ENCODE assay signal across 9 cellular contexts in genomic region chr11:613369-613968, GRCh38. TPM values are rescaled to one million over a fixed set of nuclear protein-coding genes. Genes with fewer than 3 reads are reported as not detected.
DNase-seq lines count a peak whose midpoint lies in the region; ATAC-seq, FAIRE-seq and TF ChIP-seq lines count a peak whose summit lies in the region.
"Had no signal": no experiment of that assay in that cellular context is flagged by ENCODE, and none has a peak within 500 bp of the region (broad histone marks: within the 10 kb centered on the region; RNA-seq: fewer than 3 reads in every experiment).

No MANE protein-coding gene starts in this region.

- TF ChIP-seq RAD21 in GM12878 (IDR thresholded peaks at IDR 0.05; ENCODE audit: insufficient read depth, low read depth, low read length), result no peak

- TF ChIP-seq CTCF in BE2C (IDR thresholded peaks at IDR 0.05; ENCODE audit: low read depth, low read length), result no peak
- TF ChIP-seq CTCF in GM12878 (IDR thresholded peaks at IDR 0.05 in 2 of 3, conservative IDR thresholded peaks at IDR 0.05 in 1 of 3; ENCODE audit: control insufficient read depth in 2 of 3, extremely low read depth in 1 of 3, insufficient read depth in 1 of 3, low read depth in 3 of 3, low read length in 3 of 3), result no peak

- H4K20me1 ChIP-seq in GM12878 (ENCODE audit: control insufficient read depth, insufficient read depth), result peaks cover 11% of the 10 kb centered on the region

- H3K79me2 ChIP-seq in GM12878 (ENCODE audit: control insufficient read depth, insufficient read depth, low read length), result peaks cover 26% of the 10 kb centered on the region

- H3K9ac ChIP-seq in HUES48 (ENCODE audit: low read depth, low read length) (no peak overlapping the region), GM12878 (ENCODE audit: control insufficient read depth, insufficient read depth, low read length) (peak overlapping the region; percentile 91)

- 50% methylated on average over 27 of the region's 36 CpGs for WGBS in GM12878 (ENCODE audit: insufficient coverage, insufficient replicate concordance, low lambda C conversion rate, missing lambda C conversion rate)

- H2AFZ ChIP-seq in GM12878 (ENCODE audit: control insufficient read depth, low read depth, low read length), result no peak overlapping the region

- peak; percentile 84 for DNase-seq in BE2C
- peak; percentile 84 for DNase-seq in T-helper 22 cell (ENCODE audit: low read depth)
- no peak for DNase-seq in GM12878 (ENCODE audit: low read depth, low spot score)
- peak; percentile 80 to 94 for DNase-seq in left colon
- DNase-seq in stimulated activated CD8-positive, alpha-beta memory T cell treated with anti-CD3 and anti-CD28 coated beads, Interleukin-15, amount 100 ng/mL, for 1 hour (ENCODE audit: low read depth), result peak; percentile 62
- DNase-seq in cortex of kidney (lab: John Stamatoyannopoulos, UW), result no peak

- in situ Hi-C loops in GM12878 (cut with MboI), result no loop called here

- no peak for FAIRE-seq in GM12878 (lab: Jason Lieb, UNC)

- ATAC-seq in GM12878 (peak; percentile 24), left colon (peak; percentile 48), HG03159 (IDR thresholded peaks at IDR 0.05; ENCODE audit: unreplicated experiment) (no peak)

- no TSS peak for BruUV-seq in GM12878 (replicated peaks; lab: Mats Ljungman, UMichigan)

- H3K27ac ChIP-seq in HUES48 (ENCODE audit: low read depth, low read length), result peak overlapping the region; percentile 40
- peak overlapping the region; percentile 100 for H3K27ac ChIP-seq in GM12878 (ENCODE audit: control insufficient read depth, insufficient read depth)

- POLR2A ChIA-PET in GM12878 (lab: Charles Lee), result interaction anchor here (0.9 to 1.4 kb wide), 5 partner anchors 37 to 164 kb away, joined by 3 to 4 read pairs (median 3); partner anchors contain the start of genes HRAS and PHRF1

- TF ChIP-seq POLR2A in GM12878 (IDR thresholded peaks at IDR 0.05; ENCODE audit: low read depth, low read length), result peak; percentile 65

- RAD21 ChIA-PET in GM12878 (lab: Charles Lee; ENCODE audit: unreplicated experiment), result interaction anchor here (0.9 to 1.5 kb wide), 5 partner anchors 38 to 113 kb away, joined by 3 to 5 read pairs (median 4); partner anchors contain the start of genes HRAS and PHRF1

- peak overlapping the region; percentile 99 for H3K4me2 ChIP-seq in GM12878 (ENCODE audit: control insufficient read depth, insufficient read depth)

- SMC1A ChIA-PET in GM12878 (lab: Charles Lee; ENCODE audit: uncharacterized antibody, unreplicated experiment), result interaction anchor here (0.8 kb wide), 1 partner anchor 37 kb away, joined by 3 read pairs; the partner anchor contains the start of gene PHRF1

- H3K9me3 ChIP-seq in BE2C (no peaks in the 10 kb centered on the region), HUES48 (ENCODE audit: control insufficient read depth, insufficient read depth, low read length) (no peaks in the 10 kb centered on the region), GM12878 (replicated peaks; ENCODE audit: control insufficient read depth, insufficient read depth, low read length) (no peaks in the 10 kb centered on the region)

- no peak for TF ChIP-seq EP300 in GM12878 (IDR thresholded peaks at IDR 0.05; ENCODE audit: borderline replicate concordance in 1 of 2, control insufficient read depth in 1 of 2, low read depth in 2 of 2, low read length in 2 of 2)

- H3K36me3 ChIP-seq in BE2C (peaks cover 11% of the 10 kb centered on the region), HUES48 (ENCODE audit: control insufficient read depth, insufficient read depth, low read length) (peaks cover 54% of the 10 kb centered on the region), GM12878 (ENCODE audit: control insufficient read depth in 2 of 2, insufficient read depth in 2 of 2, low read length in 1 of 2) (peaks cover 10 to 45% of the 10 kb centered on the region in 2 experiments; a peak in 3 of 4 replicates)

- H3K27me3 ChIP-seq in BE2C (no peaks in the 10 kb centered on the region), HUES48 (ENCODE audit: control insufficient read depth, insufficient read depth, low read length) (no peaks in the 10 kb centered on the region), GM12878 (replicated peaks in 1 of 2; ENCODE audit: control insufficient read depth in 2 of 2, insufficient read depth in 2 of 2, low read length in 1 of 2) (no peaks in the 10 kb centered on the region)

- CTCF ChIA-PET in GM12878 (lab: Yijun Ruan, JAX), result interaction anchor here (0.6 to 1.4 kb wide), 2 partner anchors 32 to 83 kb away, joined by 3 to 6 read pairs; partner anchors contain the start of gene TMEM80

- H3K4me3 ChIP-seq in BE2C (ENCODE audit: low read depth, low read length) (no peak overlapping the region), HUES48 (ENCODE audit: low read depth, low read length) (no peak overlapping the region), GM12878 (peak overlapping the region; percentile 90)

- intact Hi-C loops in GM12878 (cut with micrococcal nuclease; ENCODE audit: unreplicated experiment), result no loop called here
- intact Hi-C loops in left colon (cut with DNase I, micrococcal nuclease), result no loop called here

- H3K4me1 ChIP-seq in BE2C (peaks cover 11% of the 10 kb centered on the region), HUES48 (ENCODE audit: control insufficient read depth, insufficient read depth, low read length) (no peaks in the 10 kb centered on the region), GM12878 (ENCODE audit: control insufficient read depth, insufficient read depth, low read length) (peaks cover 14% of the 10 kb centered on the region)

RNA-seq across cellular contexts. Expression of gene IRF7, which starts 2.3 kb away (rescaled TPM):
- polyA plus RNA-seq in BE2C (2012; ENCODE audit: insufficient read depth, insufficient read length, low read depth), result 14.4 TPM
- 129 and 153 TPM in 2 replicates for total RNA-seq in GM12878 (2013; cell fraction: nucleolus; rRNA removed)
- total RNA-seq in GM12878 (2014; rRNA removed), result 119 and 141 TPM in 2 replicates
- 24.3 and 24.4 TPM in 2 replicates for total RNA-seq in GM12878 (2014; rRNA removed; fragmentation: Illumina TruSeq; extraction: Trizol)
- total RNA-seq in GM12878 (2021), result 115 and 116 TPM in 2 replicates
- polyA plus RNA-seq in GM12878 (2011; ENCODE audit: low read depth), result 17.8 TPM
- polyA plus RNA-seq in GM12878 (2011; rRNA removed), result 22.0 and 65.3 TPM in 2 replicates
- 83.0 and 157 TPM in 2 replicates for polyA plus RNA-seq in GM12878 (2011; cell fraction: cytosol; rRNA removed)
- polyA plus RNA-seq in GM12878 (2011; cell fraction: nucleus; rRNA removed), result 623 and 683 TPM in 2 replicates
- 112 and 138 TPM in 2 replicates for polyA plus RNA-seq in GM12878 (2012)
- polyA plus RNA-seq in GM12878 (2014; fragmentation: Illumina TruSeq; extraction: Trizol), result 0.71 and 8.1 TPM in 2 replicates
- polyA plus RNA-seq in GM12878 (2014; fragmentation: Nextera tagmentation; extraction: Ambion mirVana), result 10 to 100 TPM in 1 of 2 experiments, 1 to 10 TPM in 1; 4.4 to 26.4 TPM
- 129 and 142 TPM in 2 replicates for polyA plus RNA-seq in GM12878 (2014; rRNA removed)
- polyA plus RNA-seq in GM12878 (2016; fragmentation: Nextera tagmentation; extraction: Ambion mirVana), result 10 to 100 TPM; 69.9 to 88.5 TPM
- polyA minus RNA-seq in GM12878 (2011; rRNA and poly(A)+ RNA removed), result 50.5 and 146 TPM in 2 replicates
- 62.5 and 71.1 TPM in 2 replicates for polyA minus RNA-seq in GM12878 (2011; cell fraction: cytosol; rRNA and poly(A)+ RNA removed)
- polyA minus RNA-seq in GM12878 (2011; cell fraction: nucleus; rRNA and poly(A)+ RNA removed), result 201 and 259 TPM in 2 replicates
- total RNA-seq in left colon, result 10 to 100 TPM; 29.9 to 36.4 TPM

RNA-seq across cellular contexts. Expression of gene CDHR5, which starts 11.3 kb away (rescaled TPM):
- polyA plus RNA-seq in BE2C (2012; ENCODE audit: insufficient read depth, insufficient read length, low read depth), result 0.37 TPM
- total RNA-seq in GM12878 (2013; cell fraction: nucleolus; rRNA removed), result not detected in 2 replicates
- 0.05 TPM in 1 of 2 replicates, not detected in the other for total RNA-seq in GM12878 (2014; rRNA removed)
- not detected in 2 replicates for total RNA-seq in GM12878 (2014; rRNA removed; fragmentation: Illumina TruSeq; extraction: Trizol)
- total RNA-seq in GM12878 (2021), result 0.40 TPM in 1 of 2 replicates, not detected in the other
- polyA plus RNA-seq in GM12878 (2011; ENCODE audit: low read depth), result not detected
- polyA plus RNA-seq in GM12878 (2011; rRNA removed), result not detected in 2 replicates
- polyA plus RNA-seq in GM12878 (2011; cell fraction: cytosol; rRNA removed), result not detected in 2 replicates
- not detected in 2 replicates for polyA plus RNA-seq in GM12878 (2011; cell fraction: nucleus; rRNA removed)
- 0.11 and 0.19 TPM in 2 replicates for polyA plus RNA-seq in GM12878 (2012)
- not detected in 2 replicates for polyA plus RNA-seq in GM12878 (2014; fragmentation: Illumina TruSeq; extraction: Trizol)
- not detected for polyA plus RNA-seq in GM12878 (2014; fragmentation: Nextera tagmentation; extraction: Ambion mirVana)
- polyA plus RNA-seq in GM12878 (2014; rRNA removed), result 0.06 TPM in 1 of 2 replicates, not detected in the other
- polyA plus RNA-seq in GM12878 (2016; fragmentation: Nextera tagmentation; extraction: Ambion mirVana), result not detected
- not detected in 2 replicates for polyA minus RNA-seq in GM12878 (2011; rRNA and poly(A)+ RNA removed)
- not detected in 2 replicates for polyA minus RNA-seq in GM12878 (2011; cell fraction: cytosol; rRNA and poly(A)+ RNA removed)
- polyA minus RNA-seq in GM12878 (2011; cell fraction: nucleus; rRNA and poly(A)+ RNA removed), result not detected in 2 replicates
- 100 to 1,000 TPM; 359 to 611 TPM for total RNA-seq in left colon
- total RNA-seq: epithelial cell of proximal tubule had no signal

RNA-seq across cellular contexts. Expression of gene SCT, which starts 13.5 kb away (rescaled TPM):
- not detected for polyA plus RNA-seq in BE2C (2012; ENCODE audit: insufficient read depth, insufficient read length, low read depth)
- not detected in 2 replicates for total RNA-seq in GM12878 (2013; cell fraction: nucleolus; rRNA removed)
- total RNA-seq in GM12878 (2014; rRNA removed) (not detected in 2 replicates), GM12878 (2014; rRNA removed; fragmentation: Illumina TruSeq; extraction: Trizol) (not detected in 2 replicates), GM12878 (2021) (not detected in 2 replicates), left colon (1 to 10 TPM in 1 of 2 donors, not detected in 1; 2.7 TPM)
- polyA plus RNA-seq in GM12878 (2011; ENCODE audit: low read depth), result not detected
- polyA plus RNA-seq in GM12878 (2011; rRNA removed) (not detected in 2 replicates), GM12878 (2014; fragmentation: Illumina TruSeq; extraction: Trizol) (not detected in 2 replicates), GM12878 (2014; fragmentation: Nextera tagmentation; extraction: Ambion mirVana) (not detected), GM12878 (2014; rRNA removed) (not detected in 2 replicates), GM12878 (2016; fragmentation: Nextera tagmentation; extraction: Ambion mirVana) (not detected)
- polyA plus RNA-seq in GM12878 (2011; cell fraction: cytosol; rRNA removed), result not detected in 2 replicates
- polyA plus RNA-seq in GM12878 (2011; cell fraction: nucleus; rRNA removed), result not detected in 2 replicates
- not detected in 2 replicates for polyA plus RNA-seq in GM12878 (2012)
- not detected in 2 replicates for polyA minus RNA-seq in GM12878 (2011; rRNA and poly(A)+ RNA removed)
- not detected in 2 replicates for polyA minus RNA-seq in GM12878 (2011; cell fraction: cytosol; rRNA and poly(A)+ RNA removed)
- not detected in 2 replicates for polyA minus RNA-seq in GM12878 (2011; cell fraction: nucleus; rRNA and poly(A)+ RNA removed)
- total RNA-seq: epithelial cell of proximal tubule had no signal

RNA-seq across cellular contexts. Expression of gene DRD4, which starts 23.6 kb away (rescaled TPM):
- 1.9 TPM for polyA plus RNA-seq in BE2C (2012; ENCODE audit: insufficient read depth, insufficient read length, low read depth)
- total RNA-seq in GM12878 (2013; cell fraction: nucleolus; rRNA removed), result 0.37 and 0.40 TPM in 2 replicates
- total RNA-seq in GM12878 (2014; rRNA removed) (not detected in 2 replicates), GM12878 (2014; rRNA removed; fragmentation: Illumina TruSeq; extraction: Trizol) (not detected in 2 replicates), GM12878 (2021) (0.24 TPM in 1 of 2 replicates, not detected in the other), left colon (1 to 10 TPM; 1.3 to 1.9 TPM)
- polyA plus RNA-seq in GM12878 (2011; ENCODE audit: low read depth), result not detected
- polyA plus RNA-seq in GM12878 (2011; rRNA removed) (not detected in 2 replicates), GM12878 (2014; fragmentation: Illumina TruSeq; extraction: Trizol) (not detected in 2 replicates), GM12878 (2014; fragmentation: Nextera tagmentation; extraction: Ambion mirVana) (not detected), GM12878 (2014; rRNA removed) (not detected in 2 replicates), GM12878 (2016; fragmentation: Nextera tagmentation; extraction: Ambion mirVana) (not detected)
- not detected in 2 replicates for polyA plus RNA-seq in GM12878 (2011; cell fraction: cytosol; rRNA removed)
- polyA plus RNA-seq in GM12878 (2011; cell fraction: nucleus; rRNA removed), result 0.07 and 0.12 TPM in 2 replicates
- polyA plus RNA-seq in GM12878 (2012), result 0.08 and 0.26 TPM in 2 replicates
- polyA minus RNA-seq in GM12878 (2011; rRNA and poly(A)+ RNA removed), result not detected in 2 replicates
- polyA minus RNA-seq in GM12878 (2011; cell fraction: cytosol; rRNA and poly(A)+ RNA removed), result not detected in 2 replicates
- 0.29 TPM in 1 of 2 replicates, not detected in the other for polyA minus RNA-seq in GM12878 (2011; cell fraction: nucleus; rRNA and poly(A)+ RNA removed)
- total RNA-seq: epithelial cell of proximal tubule had no signal

RNA-seq across cellular contexts. Expression of gene PHRF1, which starts 37.2 kb away (rescaled TPM):
- 36.2 TPM for polyA plus RNA-seq in BE2C (2012; ENCODE audit: insufficient read depth, insufficient read length, low read depth)
- 65.8 and 74.9 TPM in 2 replicates for total RNA-seq in GM12878 (2013; cell fraction: nucleolus; rRNA removed)
- total RNA-seq in GM12878 (2014; rRNA removed) (19.2 and 22.0 TPM in 2 replicates), GM12878 (2014; rRNA removed; fragmentation: Illumina TruSeq; extraction: Trizol) (8.8 and 11.1 TPM in 2 replicates), GM12878 (2021) (39.4 and 43.5 TPM in 2 replicates), left colon (10 to 100 TPM; 31.0 to 33.0 TPM)
- 4.2 TPM for polyA plus RNA-seq in GM12878 (2011; ENCODE audit: low read depth)
- polyA plus RNA-seq in GM12878 (2011; rRNA removed) (4.9 and 11.7 TPM in 2 replicates), GM12878 (2014; fragmentation: Illumina TruSeq; extraction: Trizol) (2.4 and 8.0 TPM in 2 replicates), GM12878 (2014; fragmentation: Nextera tagmentation; extraction: Ambion mirVana) (under 1 TPM; 0.13 to 0.42 TPM), GM12878 (2014; rRNA removed) (23.4 and 28.2 TPM in 2 replicates), GM12878 (2016; fragmentation: Nextera tagmentation; extraction: Ambion mirVana) (10 to 100 TPM; 18.5 to 21.7 TPM)
- polyA plus RNA-seq in GM12878 (2011; cell fraction: cytosol; rRNA removed), result 11.7 and 18.5 TPM in 2 replicates
- polyA plus RNA-seq in GM12878 (2011; cell fraction: nucleus; rRNA removed), result 44.2 and 63.2 TPM in 2 replicates
- 16.1 TPM in 2 replicates for polyA plus RNA-seq in GM12878 (2012)
- 9.5 and 17.9 TPM in 2 replicates for polyA minus RNA-seq in GM12878 (2011; rRNA and poly(A)+ RNA removed)
- 12.8 and 12.9 TPM in 2 replicates for polyA minus RNA-seq in GM12878 (2011; cell fraction: cytosol; rRNA and poly(A)+ RNA removed)
- 14.7 and 27.1 TPM in 2 replicates for polyA minus RNA-seq in GM12878 (2011; cell fraction: nucleus; rRNA and poly(A)+ RNA removed)

Comparison
In these comparisons a context has a peak if more than half of its experiments do, and no peak if none do; other contexts are left out.
1. DNase-seq: peak in BE2C (single experiment), T-helper 22 cell (single experiment), left colon (2 of 2) and stimulated activated CD8-positive, alpha-beta memory T cell treated with anti-CD3 and anti-CD28 coated beads, Interleukin-15, amount 100 ng/mL, for 1 hour (single experiment); none in GM12878 (single experiment) and cortex of kidney (single experiment).
2. RNA of gene CDHR5, which starts 11.3 kb away (total RNA-seq): 359 to 611 TPM in left colon; 0.05 to 0.40 TPM in GM12878; every median in the first group is over 100 times any median in the second.